Comparison of ENCODE assay signal across 27 cellular contexts in genomic region chr11:17513853-17514252, GRCh38. TPM values are rescaled to one million over a fixed set of nuclear protein-coding genes. Genes with fewer than 3 reads are reported as not detected.
DNase-seq lines count a peak whose midpoint lies in the region; ATAC-seq, FAIRE-seq and TF ChIP-seq lines count a peak whose summit lies in the region.
"Had no signal": no experiment of that assay in that cellular context is flagged by ENCODE, and none has a peak within 500 bp of the region (broad histone marks: within the 10 kb centered on the region; RNA-seq: fewer than 3 reads in every experiment).

No MANE protein-coding gene starts in this region.

- H3K27ac ChIP-seq in RWPE2 (ENCODE audit: poor library complexity, severe bottlenecking): no peak overlapping the region
- H3K27ac ChIP-seq: epithelial cell of prostate, pancreas, PC-9 had no signal

- no peaks in the 10 kb centered on the region for H3K4me1 Mint-ChIP-seq in activated CD4-positive, alpha-beta T cell treated with anti-CD3 and anti-CD28 coated beads for 36 hours

- no peaks in the 10 kb centered on the region for H3K27me3 ChIP-seq in RWPE2 (ENCODE audit: insufficient read depth, poor library complexity, severe bottlenecking)
- H3K27me3 ChIP-seq: pancreas had no signal

- peak; percentile 21 for DNase-seq in activated CD4-positive, alpha-beta T cell treated with anti-CD3 and anti-CD28 coated beads for 36 hours
- DNase-seq in activated CD4-positive, alpha-beta T cell treated with anti-CD3 and anti-CD28 coated beads for 1 hour: no peak
- DNase-seq in Daoy (ENCODE audit: low read depth) (peak; percentile 30), RWPE2 (ENCODE audit: low spot score) (no peak), iris pigment epithelial cell (ENCODE audit: low read depth) (peak; percentile 15), RCC 7860 (ENCODE audit: low spot score) (no peak)
- no peak for DNase-seq in stimulated activated naive CD4-positive, alpha-beta T cell (lab: John Stamatoyannopoulos, UW)
- DNase-seq: 8988T; activated CD4-positive, alpha-beta T cell treated with anti-CD3 and anti-CD28 coated beads, Interleukin-2, amount 50 U/mL, for 4 hours; activated gamma-delta T cell; Calu3; DMS79 treated with DMSO at 0.1 percent for 48 hours; NCI-H1048; NCI-H1694; NCI-H524 treated with DMSO at 0.1 percent for 48 hours; NK-92 treated with Interleukin-12 subunit alpha and Interleukin-12 subunit beta, amount 100 ng/mL, for 24 hours; pancreas; PC-9; SHP77 treated with DMSO at 0.1 percent for 48 hours; stimulated activated naive CD4-positive, alpha-beta T cell treated with Interleukin-2 at 50 U/mL for 16 hours; T1000 had no signal

- no peaks in the 10 kb centered on the region for H3K36me3 Mint-ChIP-seq in activated CD4-positive, alpha-beta T cell treated with anti-CD3 and anti-CD28 coated beads for 36 hours (ENCODE audit: low read depth)
- H3K36me3 Mint-ChIP-seq: brain had no signal

- H3K4me1 ChIP-seq in RWPE2 (ENCODE audit: insufficient read depth, poor library complexity, severe bottlenecking): no peaks in the 10 kb centered on the region
- H3K4me1 ChIP-seq: pancreas had no signal

- CTCF ChIA-PET in activated CD4-positive, alpha-beta T cell treated with anti-CD3 and anti-CD28 coated beads for 36 hours (lab: Charles Lee): interaction anchor here (0.7 to 1.6 kb wide), 5 partner anchors 14 to 127 kb away, joined by 3 to 5 read pairs (median 3); partner anchors contain the start of gene KCNJ11

- no peak overlapping the region for H3K4me3 ChIP-seq in RWPE2 (ENCODE audit: severe bottlenecking)
- H3K4me3 ChIP-seq: pancreas, PC-9, smooth muscle cell had no signal

- H3K9me3 Mint-ChIP-seq in activated CD4-positive, alpha-beta T cell treated with anti-CD3 and anti-CD28 coated beads for 36 hours (ENCODE audit: low read depth): no peaks in the 10 kb centered on the region
- H3K9me3 Mint-ChIP-seq: brain had no signal

- peak; percentile 58 for ATAC-seq in activated CD4-positive, alpha-beta T cell treated with anti-CD3 and anti-CD28 coated beads for 36 hours
- ATAC-seq in RWPE2 (ENCODE audit: low read depth): peak; percentile 74
- ATAC-seq in HG03432 (IDR thresholded peaks at IDR 0.05; ENCODE audit: unreplicated experiment): no peak
- ATAC-seq: pancreas had no signal

- TF ChIP-seq CTCF in RWPE2 (IDR thresholded peaks at IDR 0.05; ENCODE audit: poor library complexity, severe bottlenecking): no peak

- intact Hi-C loops in activated CD4-positive, alpha-beta T cell treated with anti-CD3 and anti-CD28 coated beads for 36 hours (cut with DNase I, micrococcal nuclease): no loop called here

- H3K9me3 ChIP-seq in RWPE2 (ENCODE audit: severe bottlenecking): no peaks in the 10 kb centered on the region
- H3K9me3 ChIP-seq: pancreas had no signal

- H3K36me3 ChIP-seq in RWPE2 (ENCODE audit: low read depth): no peaks in the 10 kb centered on the region
- H3K36me3 ChIP-seq: pancreas had no signal

- peaks cover 6% of the 10 kb centered on the region for H3K27me3 Mint-ChIP-seq in activated CD4-positive, alpha-beta T cell treated with anti-CD3 and anti-CD28 coated beads for 36 hours

- H3K4me3 Mint-ChIP-seq in activated CD4-positive, alpha-beta T cell treated with anti-CD3 and anti-CD28 coated beads for 36 hours: no peak overlapping the region
- H3K4me3 Mint-ChIP-seq: brain had no signal

- H3K27ac Mint-ChIP-seq in activated CD4-positive, alpha-beta T cell treated with anti-CD3 and anti-CD28 coated beads for 36 hours: no peak overlapping the region

- FAIRE-seq in RCC 7860 (lab: Jason Lieb, UNC): no peak
- FAIRE-seq: GM18507, pancreas had no signal

- POLR2A ChIA-PET in activated CD4-positive, alpha-beta T cell treated with anti-CD3 and anti-CD28 coated beads for 36 hours (lab: Charles Lee): no interaction called here

RNA-seq across cellular contexts. Expression of gene USH1C, which starts 30.4 kb away (rescaled TPM):
- total RNA-seq in activated CD4-positive, alpha-beta T cell treated with anti-CD3 and anti-CD28 coated beads for 36 hours: not detected
- total RNA-seq in Daoy (2014; rRNA removed; shearing (Covaris generic)): not detected in 2 replicates
- total RNA-seq: lung microvascular endothelial cell, PC-9, smooth muscle cell had no signal

RNA-seq across cellular contexts. Expression of gene OTOG, which starts 33.2 kb away (rescaled TPM):
- total RNA-seq in activated CD4-positive, alpha-beta T cell treated with anti-CD3 and anti-CD28 coated beads for 36 hours: not detected
- total RNA-seq in Daoy (2014; rRNA removed; shearing (Covaris generic)): not detected in 2 replicates
- total RNA-seq: Calu3, lung microvascular endothelial cell, pancreas, PC-9, smooth muscle cell had no signal

RNA-seq across cellular contexts. Expression of gene ABCC8, which starts 37.2 kb away (rescaled TPM):
- not detected for total RNA-seq in activated CD4-positive, alpha-beta T cell treated with anti-CD3 and anti-CD28 coated beads for 36 hours
- total RNA-seq in Daoy (2014; rRNA removed; shearing (Covaris generic)): not detected in 2 replicates
- total RNA-seq: lung microvascular endothelial cell, PC-9, smooth muscle cell had no signal

Comparison
In these comparisons a context has a peak if more than half of its experiments do, and no peak if none do; other contexts are left out.
1. DNase-seq: peak in activated CD4-positive, alpha-beta T cell treated with anti-CD3 and anti-CD28 coated beads for 36 hours (single experiment), Daoy (single experiment) and iris pigment epithelial cell (single experiment); none in activated CD4-positive, alpha-beta T cell treated with anti-CD3 and anti-CD28 coated beads for 1 hour (single experiment), RWPE2 (single experiment), stimulated activated naive CD4-positive, alpha-beta T cell (0 of 6) and RCC 7860 (single experiment).